In the genomic region with DNA sequence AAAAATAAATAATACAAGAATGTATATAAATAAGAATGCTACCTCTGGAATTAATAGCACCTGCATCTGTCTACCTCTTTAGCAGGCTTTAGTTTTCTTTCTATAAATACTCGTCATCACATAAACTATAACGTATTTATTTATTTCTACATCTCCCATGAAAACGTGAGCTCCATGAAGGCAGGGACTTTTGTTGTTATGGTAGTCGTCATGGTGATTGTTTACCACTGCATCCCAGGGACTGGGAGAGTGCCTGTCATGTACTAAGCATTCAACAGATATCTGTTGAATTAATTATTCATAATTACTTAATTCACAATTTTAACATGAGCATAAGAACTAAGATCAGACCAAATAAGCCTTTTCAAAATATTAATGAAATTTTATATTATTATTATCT, we compare ENCODE assay signal across 32 cellular contexts.
"Had no signal": no experiment of that assay in that cellular context is flagged by ENCODE, and none has a peak within 500 bp of the region (broad histone marks: within the 10 kb centered on the region; RNA-seq: fewer than 3 reads in every experiment).

No MANE protein-coding gene starts in this region.

- H3K36me3 Mint-ChIP-seq: immature natural killer cell; mesothelial cell of epicardium; naive B cell; natural killer cell treated with Interleukin-12 subunit alpha and Interleukin-12 subunit beta and Interleukin-15 and Interleukin-18, amount 100 ng/mL, for 72 hours; neural progenitor cell had no signal

- H3K9ac ChIP-seq: neural progenitor cell, parathyroid adenoma had no signal

- H3K4me3 ChIP-seq: coronary artery, esophagus squamous epithelium, heart right ventricle, lower lobe of right lung, mucosa of descending colon, neural progenitor cell, smooth muscle cell, suprapubic skin, transverse colon, upper lobe of right lung, uterus had no signal

- H3K27me3 Mint-ChIP-seq: naive B cell; natural killer cell treated with Interleukin-12 subunit alpha and Interleukin-12 subunit beta and Interleukin-15 and Interleukin-18, amount 100 ng/mL, for 72 hours; progenitor cell of endocrine pancreas; stimulated activated naive CD8-positive, alpha-beta T cell treated with anti-CD3 and anti-CD28 coated beads, Interleukin-15, amount 100 ng/mL, for 72 hours had no signal

- H2AFZ ChIP-seq: neural progenitor cell, parathyroid adenoma had no signal

- ATAC-seq: heart right ventricle; left ventricle myocardium superior; lower lobe of right lung; mucosa of descending colon; natural killer cell treated with Interleukin-12 subunit alpha and Interleukin-12 subunit beta and Interleukin-15 and Interleukin-18, amount 100 ng/mL, for 72 hours; sciatic nerve; stimulated activated naive CD8-positive, alpha-beta T cell treated with anti-CD3 and anti-CD28 coated beads, Interleukin-15, amount 100 ng/mL, for 72 hours; upper lobe of right lung had no signal

- H3K79me2 ChIP-seq: parathyroid adenoma had no signal

- H3K27ac ChIP-seq: coronary artery, esophagus squamous epithelium, heart right ventricle, lower lobe of right lung, neural progenitor cell, parathyroid adenoma, suprapubic skin, transverse colon, upper lobe of right lung, uterus had no signal

- FAIRE-seq: keratinocyte had no signal

- H3K4me1 ChIP-seq: heart right ventricle, lower lobe of right lung, parathyroid adenoma, transverse colon, upper lobe of right lung, uterus had no signal

- H3K4me1 Mint-ChIP-seq: immature natural killer cell; naive B cell; stimulated activated naive CD8-positive, alpha-beta T cell treated with anti-CD3 and anti-CD28 coated beads, Interleukin-15, amount 100 ng/mL, for 72 hours had no signal

- H3K27me3 ChIP-seq: esophagus squamous epithelium, heart right ventricle, neural progenitor cell, suprapubic skin, transverse colon, upper lobe of right lung, uterus had no signal

- H3K9me3 Mint-ChIP-seq: mesothelial cell of epicardium; neural progenitor cell; stimulated activated naive CD8-positive, alpha-beta T cell treated with anti-CD3 and anti-CD28 coated beads, Interleukin-15, amount 100 ng/mL, for 72 hours had no signal

- H3K36me3 ChIP-seq: esophagus squamous epithelium, heart right ventricle, lower lobe of right lung, neural progenitor cell, suprapubic skin, transverse colon, upper lobe of right lung, uterus had no signal

- H3K27ac Mint-ChIP-seq: immature natural killer cell; mesothelial cell of epicardium; naive B cell; natural killer cell treated with Interleukin-12 subunit alpha and Interleukin-12 subunit beta and Interleukin-15 and Interleukin-18, amount 100 ng/mL, for 72 hours; neural progenitor cell; progenitor cell of endocrine pancreas; stimulated activated naive CD8-positive, alpha-beta T cell treated with anti-CD3 and anti-CD28 coated beads, Interleukin-15, amount 100 ng/mL, for 72 hours had no signal

- DNase-seq: dermis blood vessel endothelial cell; effector memory CD4-positive, alpha-beta T cell; erythroblast; esophagus squamous epithelium; foreskin melanocyte; glutamatergic neuron; heart right ventricle; hippocampal formation; immature natural killer cell; left ventricle myocardium superior; lower lobe of right lung; mucosa of descending colon; naive B cell; stimulated activated CD4-positive, alpha-beta T cell treated with anti-CD3 and anti-CD28 coated beads, Interleukin-12 subunit alpha, Interleukin-12 subunit beta, amount 100 ng/mL, for 4 hours; stimulated activated CD4-positive, alpha-beta T cell treated with anti-CD3 and anti-CD28 coated beads, Interleukin-1b, Interleukin-23, amount 100 ng/mL, for 48 hours; stimulated activated CD4-positive, alpha-beta T cell treated with anti-CD3 and anti-CD28 coated beads, Interleukin-4, amount 100 ng/mL, for 1 hour; stimulated activated CD8-positive, alpha-beta memory T cell treated with anti-CD3 and anti-CD28 coated beads, Interleukin-4, amount 100 ng/mL, for 48 hours; stimulated activated naive CD4-positive, alpha-beta T cell; stimulated activated naive CD8-positive, alpha-beta T cell treated with anti-CD3 and anti-CD28 coated beads, Interleukin-15, amount 100 ng/mL, for 72 hours; transverse colon; upper lobe of right lung; uterus had no signal

- H3K9me3 ChIP-seq: esophagus squamous epithelium, heart right ventricle, lower lobe of right lung, mucosa of descending colon, suprapubic skin, transverse colon, upper lobe of right lung, uterus had no signal

- H3K4me2 ChIP-seq: neural progenitor cell, smooth muscle cell had no signal

- H3K4me3 Mint-ChIP-seq: immature natural killer cell; mesothelial cell of epicardium; naive B cell; natural killer cell treated with Interleukin-12 subunit alpha and Interleukin-12 subunit beta and Interleukin-15 and Interleukin-18, amount 100 ng/mL, for 72 hours; neural progenitor cell; stimulated activated naive CD8-positive, alpha-beta T cell treated with anti-CD3 and anti-CD28 coated beads, Interleukin-15, amount 100 ng/mL, for 72 hours had no signal
